Comparison of ENCODE assay signal across 9 cellular contexts in the genomic region with DNA sequence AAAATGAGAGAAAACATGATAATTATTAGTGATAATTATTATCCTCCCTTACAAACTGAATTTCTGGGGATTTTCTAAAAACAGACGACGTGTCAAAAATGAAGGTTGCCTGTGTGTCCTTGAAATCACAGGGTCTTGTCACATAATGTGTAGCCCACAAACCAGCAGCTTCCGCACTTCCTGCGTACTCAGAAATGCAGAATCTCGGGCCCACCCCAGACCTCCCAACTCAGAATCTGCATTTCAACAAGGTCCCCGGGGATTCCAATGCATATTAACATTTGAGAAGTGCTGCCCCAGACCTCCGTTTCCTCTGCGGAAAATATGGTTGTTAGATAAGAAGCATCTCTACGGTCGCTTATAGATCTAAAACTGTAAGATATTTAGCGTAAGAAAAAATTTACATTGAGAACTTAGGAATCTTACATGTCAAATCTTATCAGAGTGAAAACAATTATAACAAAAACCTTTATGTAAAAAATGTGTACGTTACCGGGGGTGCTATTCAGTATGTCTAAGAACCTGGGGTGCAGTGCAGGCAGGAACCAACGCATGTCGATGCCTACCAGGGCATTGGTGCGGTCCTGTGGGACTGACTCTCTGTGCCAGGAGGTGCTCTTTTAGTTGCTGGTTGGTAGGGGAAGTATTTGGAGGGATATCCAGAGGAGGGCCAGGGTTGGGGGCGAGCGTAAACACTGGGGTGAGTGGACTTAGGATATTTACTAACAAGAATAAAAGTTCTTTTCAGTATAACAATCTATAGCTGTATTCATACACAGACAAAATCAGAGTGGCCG. TPM values are rescaled to one million over a fixed set of nuclear protein-coding genes. Genes with fewer than 3 reads are reported as not detected.
DNase-seq lines count a peak whose midpoint lies in the region; ATAC-seq, FAIRE-seq and TF ChIP-seq lines count a peak whose summit lies in the region.
"Had no signal": no experiment of that assay in that cellular context is flagged by ENCODE, and none has a peak within 500 bp of the region (broad histone marks: within the 10 kb centered on the region; RNA-seq: fewer than 3 reads in every experiment).

No MANE protein-coding gene starts in this region.

- peak; percentile 18 for ATAC-seq in GM19372 (IDR thresholded peaks at IDR 0.05; ENCODE audit: low read depth, unreplicated experiment)
- ATAC-seq in HG03520 (IDR thresholded peaks at IDR 0.05; ENCODE audit: unreplicated experiment): peak; percentile 10

- intact Hi-C loops in testis (cut with DNase I; ENCODE audit: low total_unique reads): no loop called here
- intact Hi-C loops in transverse colon (cut with DNase I; ENCODE audit: low total_unique reads): loop anchor here (10.0 kb wide), 1 partner anchor 104 kb away; a partner anchor contains a TSS

- H3K4me3 ChIP-seq in brain microvascular endothelial cell (ENCODE audit: low read depth, low read length) (peak overlapping the region; percentile 50), muscle layer of duodenum (ENCODE audit: low read depth in 1 of 2, low read length in 2 of 2) (peak overlapping the region; percentile 51 to 53), testis (no peak overlapping the region), transverse colon (peak overlapping the region in 1 of 4 donors; percentile 19)
- H3K4me3 ChIP-seq: SJSA1 had no signal

- DNase-seq in brain microvascular endothelial cell (no peak), NCI-H128 (lab: John Stamatoyannopoulos, UW; ENCODE audit: unreplicated experiment) (no peak), GM12892 (ENCODE audit: insufficient read length) (no peak), testis (no peak), transverse colon (no peak)

- H3K4me1 ChIP-seq in muscle layer of duodenum (ENCODE audit: control insufficient read depth in 1 of 2, insufficient read depth in 2 of 2, low read length in 2 of 2): no peaks in the 10 kb centered on the region
- no peaks in the 10 kb centered on the region for H3K4me1 ChIP-seq in testis
- H3K4me1 ChIP-seq in transverse colon: peaks cover 0 to 16% (median 2%) of the 10 kb centered on the region in 4 donors
- H3K4me1 ChIP-seq: SJSA1 had no signal

- in situ Hi-C loops in brain microvascular endothelial cell (cut with HindIII; ENCODE audit: low pct_ligation_motif_present, low sequenced_read_pairs): loop anchor here (25.0 kb wide), 1 partner anchor 166 kb away; no protein-coding TSS in a partner anchor
- in situ Hi-C loops in transverse colon (cut with MboI; ENCODE audit: low pct_ligation_motif_present in 1 of 4, low pct_unique_long_range_greater_than_20kb in 1 of 4, low sequenced_read_pairs in 3 of 4): loop anchor here (5.0 to 10.0 kb wide), 5 partner anchors 104 to 284 kb away; a partner anchor contains a TSS

- H3K36me3 ChIP-seq in brain microvascular endothelial cell (replicated peaks) (no peaks in the 10 kb centered on the region), muscle layer of duodenum (ENCODE audit: control insufficient read depth in 1 of 2, insufficient read depth in 2 of 2, low read length in 2 of 2) (no peaks in the 10 kb centered on the region), testis (ENCODE audit: low read depth, missing control alignments) (no peaks in the 10 kb centered on the region), transverse colon (no peaks in the 10 kb centered on the region)
- H3K36me3 ChIP-seq: SJSA1 had no signal

- H3K27me3 ChIP-seq in brain microvascular endothelial cell (replicated peaks) (no peaks in the 10 kb centered on the region), muscle layer of duodenum (ENCODE audit: low read depth, low read length) (no peaks in the 10 kb centered on the region), testis (no peaks in the 10 kb centered on the region), transverse colon (no peaks in the 10 kb centered on the region)
- H3K27me3 ChIP-seq: SJSA1 had no signal

- FAIRE-seq in GM12892 (lab: Jason Lieb, UNC): no peak

- H3K9me3 ChIP-seq in muscle layer of duodenum (ENCODE audit: control insufficient read depth in 1 of 2, low read length in 2 of 2) (no peaks in the 10 kb centered on the region), testis (no peaks in the 10 kb centered on the region), transverse colon (no peaks in the 10 kb centered on the region)
- H3K9me3 ChIP-seq: SJSA1 had no signal

- TF ChIP-seq POLR2A in GM12892 (IDR thresholded peaks at IDR 0.05; ENCODE audit: low read depth, low read length) (no peak), testis (IDR thresholded peaks at IDR 0.05) (no peak), transverse colon (IDR thresholded peaks at IDR 0.05) (no peak)

- TF ChIP-seq EP300 in transverse colon (IDR thresholded peaks at IDR 0.05; ENCODE audit: low read depth): no peak

- no peak for TF ChIP-seq CTCF in brain microvascular endothelial cell (IDR thresholded peaks at IDR 0.05; ENCODE audit: low read depth, low read length, missing control alignments)
- TF ChIP-seq CTCF in testis (IDR thresholded peaks at IDR 0.05): no peak
- TF ChIP-seq CTCF in transverse colon (IDR thresholded peaks at IDR 0.05): peak in 1 of 5 experiments; percentile 12

- H3K27ac ChIP-seq in brain microvascular endothelial cell (no peak overlapping the region), muscle layer of duodenum (ENCODE audit: low read length) (no peak overlapping the region), testis (no peak overlapping the region), transverse colon (no peak overlapping the region)
- H3K27ac ChIP-seq: SJSA1 had no signal

- 24% methylated on average over 19 of the region's 19 CpGs for WGBS in testis, 2 donors
- 34 to 47% methylated on average over 18 to 19 of the region's 19 CpGs for WGBS in transverse colon (ENCODE audit: low coverage in 1 of 2), 2 donors

RNA-seq across cellular contexts. Expression of a gene that starts 15.2 kb away (rescaled TPM):
- not detected for polyA plus RNA-seq in GM12892 (2012; ENCODE audit: missing spikeins)
- total RNA-seq in testis (1 to 10 TPM; 2.3 to 4.2 TPM), transverse colon (1 to 10 TPM in 1 of 4 donors, under 1 TPM in 1, not detected in 2; 0.79 to 1.5 TPM)
- 3.9 TPM for polyA plus RNA-seq in testis (ENCODE audit: insufficient read depth, low read depth, low replicate concordance)

Comparison
In these comparisons a context has a peak if more than half of its experiments do, and no peak if none do; other contexts are left out.
1. H3K4me3 ChIP-seq: peak in brain microvascular endothelial cell (single experiment) and muscle layer of duodenum (2 of 2); none in testis (0 of 2).